24 cellular contexts compared by ENCODE assay signal in the genomic region with DNA sequence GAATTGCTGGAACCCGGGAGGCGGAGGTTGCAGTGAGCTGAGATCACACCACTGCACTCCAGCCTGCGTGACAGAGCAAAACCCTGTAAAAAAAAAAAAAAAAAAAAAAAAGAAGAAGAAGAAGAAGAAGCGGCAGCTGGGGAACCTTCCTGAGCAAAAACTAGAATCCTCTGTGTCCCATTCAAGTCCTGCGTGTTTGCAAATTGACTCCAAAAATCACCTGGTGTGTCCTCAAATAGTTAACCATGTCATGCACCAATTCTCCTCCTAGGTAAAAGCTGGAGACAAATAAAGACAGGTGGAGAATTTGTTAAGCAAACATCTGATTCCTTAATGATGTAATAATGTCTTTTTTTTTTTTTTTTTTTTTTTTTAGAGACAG. TPM values are rescaled to one million over a fixed set of nuclear protein-coding genes. Genes with fewer than 3 reads are reported as not detected.
DNase-seq lines count a peak whose midpoint lies in the region; ATAC-seq and FAIRE-seq lines count a peak whose summit lies in the region.
"Had no signal": no experiment of that assay in that cellular context is flagged by ENCODE, and none has a peak within 500 bp of the region (broad histone marks: within the 10 kb centered on the region; RNA-seq: fewer than 3 reads in every experiment).

No MANE protein-coding gene starts in this region.

- peaks cover 51% of the 10 kb centered on the region for H3K4me1 Mint-ChIP-seq in T-helper 2 cell treated with Interferon-gamma antibody and Interleukin-4, amounts not matched to agents 5 μg/mL and 100 μg/mL, for 36 hours (ENCODE audit: low read depth)
- H3K4me1 Mint-ChIP-seq in T-cell, result peaks cover 44 to 56% (median 46%) of the 10 kb centered on the region in 3 donors
- peaks cover 35 to 64% (median 58%) of the 10 kb centered on the region in 3 donors for H3K4me1 Mint-ChIP-seq in naive B cell

- ATAC-seq in T-cell (replicated peaks in 1 of 4) (no peak), naive B cell (ENCODE audit: low read depth in 2 of 2) (no peak), HG03139 (IDR thresholded peaks at IDR 0.05; ENCODE audit: unreplicated experiment) (no peak), HG02678 (IDR thresholded peaks at IDR 0.05; ENCODE audit: unreplicated experiment) (no peak)
- ATAC-seq: GM23338, left cardiac atrium, PC-3 had no signal

- intact Hi-C loops in posterior cingulate gyrus (cut with DNase I), result no loop called here

- no peaks in the 10 kb centered on the region for H3K27me3 Mint-ChIP-seq in T-helper 2 cell treated with Interferon-gamma antibody and Interleukin-4, amounts not matched to agents 5 μg/mL and 100 μg/mL, for 36 hours (ENCODE audit: low read depth)
- H3K27me3 Mint-ChIP-seq in T-cell, result no peaks in the 10 kb centered on the region
- no peaks in the 10 kb centered on the region for H3K27me3 Mint-ChIP-seq in naive B cell

- peak; percentile 76 for FAIRE-seq in GM19239 (lab: Jason Lieb, UNC)

- H3K36me3 Mint-ChIP-seq in T-helper 2 cell treated with Interferon-gamma antibody and Interleukin-4, amounts not matched to agents 5 μg/mL and 100 μg/mL, for 36 hours (ENCODE audit: low read depth), result peaks cover 77% of the 10 kb centered on the region
- H3K36me3 Mint-ChIP-seq in T-cell, result peaks cover 57% of the 10 kb centered on the region
- peaks cover 9 to 26% of the 10 kb centered on the region in 2 donors for H3K36me3 Mint-ChIP-seq in naive B cell
- H3K36me3 Mint-ChIP-seq: mesothelial cell of epicardium had no signal

- no peak overlapping the region for H3K4me3 Mint-ChIP-seq in T-helper 2 cell treated with Interferon-gamma antibody and Interleukin-4, amounts not matched to agents 5 μg/mL and 100 μg/mL, for 36 hours
- H3K4me3 Mint-ChIP-seq in T-cell, result no peak overlapping the region
- H3K4me3 Mint-ChIP-seq in naive B cell, result peak overlapping the region in 1 of 8 donors; percentile 36
- H3K4me3 Mint-ChIP-seq: GM23338, mesothelial cell of epicardium had no signal

- peaks cover 16% of the 10 kb centered on the region for H3K9me3 Mint-ChIP-seq in T-helper 2 cell treated with Interferon-gamma antibody and Interleukin-4, amounts not matched to agents 5 μg/mL and 100 μg/mL, for 36 hours
- peaks cover under 1 to 3% (median under 1%) of the 10 kb centered on the region in 3 donors for H3K9me3 Mint-ChIP-seq in T-cell
- peaks cover 0 to 5% (median 2%) of the 10 kb centered on the region in 7 donors for H3K9me3 Mint-ChIP-seq in naive B cell

- CTCF ChIA-PET in T-cell (lab: Charles Lee), result no interaction called here

- POLR2A ChIA-PET in T-cell (lab: Charles Lee), result no interaction called here

- H3K27ac Mint-ChIP-seq in T-helper 2 cell treated with Interferon-gamma antibody and Interleukin-4, amounts not matched to agents 5 μg/mL and 100 μg/mL, for 36 hours, result peak overlapping the region; percentile 68
- H3K27ac Mint-ChIP-seq in T-cell, result peak overlapping the region; percentile 48 to 83
- peak overlapping the region in 5 of 6 donors; percentile 27 to 93 (median 80) for H3K27ac Mint-ChIP-seq in naive B cell
- H3K27ac Mint-ChIP-seq: GM23338, mesothelial cell of epicardium had no signal

- DNase-seq in T-helper 2 cell treated with Interferon-gamma antibody and Interleukin-4, amounts not matched to agents 5 μg/mL and 100 μg/mL, for 36 hours (ENCODE audit: low spot score), result no peak
- DNase-seq in T-helper 2 cell (no peak), GM19239 (ENCODE audit: insufficient read length, low spot score) (no peak), T-cell (no peak), naive B cell (no peak), posterior cingulate gyrus (no peak)
- DNase-seq: 8988T; activated effector memory CD4-positive, alpha-beta T cell treated with Interleukin-2 at 50 U/mL for 16 hours; C1 segment of cervical spinal cord; DMS79; foreskin melanocyte; KG1; left cardiac atrium; NCI-H1105; NCI-H2107; NCI-H526; PC-3; SJCRH30; stomach had no signal

RNA-seq across cellular contexts. Expression of a gene that starts 31.9 kb away (rescaled TPM):
- total RNA-seq in T-cell, result 10 to 100 TPM; 44.9 to 48.8 (median 45.4) TPM
- polyA plus RNA-seq in naive B cell (ENCODE audit: low read depth in 6 of 6), result 10 to 100 TPM; 49.2 to 66.0 (median 57.7) TPM

RNA-seq across cellular contexts. Expression of a gene that starts 52.4 kb away (rescaled TPM):
- total RNA-seq in T-cell, result 100 to 1,000 TPM; 114 to 219 (median 182) TPM
- 100 to 1,000 TPM; 227 to 320 (median 275) TPM for polyA plus RNA-seq in naive B cell (ENCODE audit: low read depth in 6 of 6)
- total RNA-seq: endothelial cell of umbilical vein, GM23338, mesothelial cell of epicardium, PC-3 had no signal
- polyA plus RNA-seq: endothelial cell of umbilical vein had no signal
